In genomic region chr5:76556511-76557221, GRCh38 we compare ENCODE assay signal across 10 cellular contexts.
DNase-seq lines count a peak whose midpoint lies in the region; ATAC-seq and TF ChIP-seq lines count a peak whose summit lies in the region.
"Had no signal": no experiment of that assay in that cellular context is flagged by ENCODE, and none has a peak within 500 bp of the region (broad histone marks: within the 10 kb centered on the region; RNA-seq: fewer than 3 reads in every experiment).

No MANE protein-coding gene starts in this region.

- no peak for TF ChIP-seq CTCF in breast epithelium (IDR thresholded peaks at IDR 0.05)
- no peak for TF ChIP-seq CTCF in MCF 10A (IDR thresholded peaks at IDR 0.05; ENCODE audit: unreplicated experiment)
- no peak for TF ChIP-seq CTCF in type B pancreatic cell (conservative IDR thresholded peaks at IDR 0.05)
- no peak for TF ChIP-seq CTCF in right atrium auricular region (IDR thresholded peaks at IDR 0.05)

- H3K4me3 Mint-ChIP-seq in MCF 10A (ENCODE audit: unreplicated experiment) (no peak overlapping the region), type B pancreatic cell (no peak overlapping the region)

- H3K27me3 ChIP-seq in breast epithelium (no peaks in the 10 kb centered on the region), right atrium auricular region (no peaks in the 10 kb centered on the region), SJCRH30 (no peaks in the 10 kb centered on the region)

- TF ChIP-seq POLR2A in breast epithelium (IDR thresholded peaks at IDR 0.05): no peak

- no peak overlapping the region for H3K27ac Mint-ChIP-seq in MCF 10A (ENCODE audit: low read depth, unreplicated experiment)
- peak overlapping the region; percentile 84 for H3K27ac Mint-ChIP-seq in type B pancreatic cell

- no peaks in the 10 kb centered on the region for H3K9me3 Mint-ChIP-seq in MCF 10A (ENCODE audit: unreplicated experiment)
- H3K9me3 Mint-ChIP-seq in type B pancreatic cell: no peaks in the 10 kb centered on the region

- H3K4me3 ChIP-seq in breast epithelium: no peak overlapping the region
- no peak overlapping the region for H3K4me3 ChIP-seq in right atrium auricular region
- no peak overlapping the region for H3K4me3 ChIP-seq in SJCRH30

- H3K4me1 ChIP-seq in breast epithelium (no peaks in the 10 kb centered on the region), right atrium auricular region (no peaks in the 10 kb centered on the region), SJCRH30 (no peaks in the 10 kb centered on the region)

- H3K36me3 ChIP-seq in breast epithelium (no peaks in the 10 kb centered on the region), right atrium auricular region (no peaks in the 10 kb centered on the region), SJCRH30 (no peaks in the 10 kb centered on the region)

- CTCF ChIA-PET in MCF 10A (lab: Yijun Ruan, JAX): interaction anchor here (1.0 kb wide), 1 partner anchor 14 kb away, joined by 3 read pairs; no protein-coding TSS in a partner anchor

- ATAC-seq in HG02588 (IDR thresholded peaks at IDR 0.05; ENCODE audit: unreplicated experiment) (peak; percentile 95), HG03571 (IDR thresholded peaks at IDR 0.05; ENCODE audit: unreplicated experiment) (peak; percentile 95)

- H3K36me3 Mint-ChIP-seq in MCF 10A (ENCODE audit: insufficient read depth, unreplicated experiment) (peaks cover 11% of the 10 kb centered on the region), type B pancreatic cell (no peaks in the 10 kb centered on the region)

- DNase-seq in breast epithelium (ENCODE audit: low spot score in 2 of 2) (no peak), MCF 10A (ENCODE audit: unreplicated experiment) (no peak), type B pancreatic cell (ENCODE audit: extremely low spot score, unreplicated experiment) (no peak), right atrium auricular region (ENCODE audit: low spot score) (no peak), SJCRH30 (no peak), kidney glomerular epithelial cell (lab: John Stamatoyannopoulos, UW) (no peak)
- DNase-seq: AML-193, mammary epithelial cell had no signal

- H3K27ac ChIP-seq in breast epithelium: peak overlapping the region; percentile 29 to 42
- no peak overlapping the region for H3K27ac ChIP-seq in right atrium auricular region
- H3K27ac ChIP-seq in SJCRH30: no peak overlapping the region

- intact Hi-C loops in breast epithelium (cut with DNase I; ENCODE audit: low total_unique reads): no loop called here
- intact Hi-C loops in MCF 10A (cut with micrococcal nuclease): no loop called here

- H3K4me1 Mint-ChIP-seq in MCF 10A (ENCODE audit: insufficient read depth, unreplicated experiment) (no peaks in the 10 kb centered on the region), type B pancreatic cell (ENCODE audit: unreplicated experiment) (no peaks in the 10 kb centered on the region)

- BruUV-seq in MCF 10A (replicated peaks; lab: Mats Ljungman, UMichigan): no TSS peak

- POLR2A ChIA-PET in MCF 10A (lab: Yijun Ruan, JAX): no interaction called here

- H3K9me3 ChIP-seq in breast epithelium (no peaks in the 10 kb centered on the region), right atrium auricular region (no peaks in the 10 kb centered on the region), SJCRH30 (replicated peaks) (no peaks in the 10 kb centered on the region)

- H3K27me3 Mint-ChIP-seq in MCF 10A (ENCODE audit: insufficient read depth, unreplicated experiment) (peaks cover 6% of the 10 kb centered on the region), type B pancreatic cell (no peaks in the 10 kb centered on the region)

Comparison
In these comparisons a context has a peak if more than half of its experiments do, and no peak if none do; other contexts are left out.
1. H3K27ac ChIP-seq: peak in breast epithelium (2 of 2); none in right atrium auricular region (0 of 2) and SJCRH30 (single experiment).